In the genomic region with DNA sequence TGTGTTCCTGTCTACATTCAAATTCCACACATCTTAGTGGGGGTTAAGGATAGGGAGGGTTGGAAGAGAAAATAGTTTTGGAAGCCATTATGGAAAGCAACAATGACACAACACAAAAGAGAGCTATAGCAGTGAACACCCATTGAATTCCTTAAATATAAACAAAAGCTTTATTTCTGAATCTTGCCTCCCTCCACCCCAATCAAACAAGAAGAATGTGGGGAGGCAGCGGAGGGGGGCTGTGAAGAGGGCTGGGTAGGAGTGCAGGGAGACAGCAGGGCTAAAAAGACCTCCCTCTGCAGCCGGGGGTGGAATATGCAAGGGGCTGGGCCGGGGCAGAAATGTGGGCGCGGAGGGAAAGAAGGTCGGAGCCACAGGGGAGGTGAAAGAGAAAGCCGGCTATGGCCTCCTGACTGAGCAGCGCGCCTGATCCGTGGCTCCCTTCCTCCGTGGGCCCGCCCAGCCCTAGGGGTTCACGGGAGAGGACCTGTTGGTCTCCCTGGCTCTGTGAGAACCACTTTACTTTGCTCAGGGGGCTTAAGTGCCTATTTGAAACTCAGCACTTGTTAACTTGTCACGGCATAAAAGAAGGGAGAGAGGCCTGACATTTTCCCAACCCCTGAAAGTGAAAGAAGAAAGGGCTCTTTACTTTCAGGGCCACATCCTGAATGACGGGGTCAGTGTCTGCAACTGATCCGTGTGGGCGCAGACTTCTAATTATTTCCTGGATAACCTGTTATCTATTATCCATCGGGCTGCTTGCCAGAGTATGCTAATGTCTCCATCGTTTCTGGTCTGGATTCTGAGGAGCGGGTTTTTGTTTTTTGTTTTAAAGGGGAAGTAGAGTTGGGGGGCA, we compare ENCODE assay signal across 8 cellular contexts.
DNase-seq lines count a peak whose midpoint lies in the region; ATAC-seq and FAIRE-seq lines count a peak whose summit lies in the region.

No MANE protein-coding gene starts in this region.

- H4K91ac ChIP-seq in mesenchymal stem cell (ENCODE audit: low read length), result peak overlapping the region; percentile 8

- WGBS in mesenchymal stem cell, result 33% methylated on average over 20 of the region's 20 CpGs

- H3K4me3 ChIP-seq in endocrine pancreas (ENCODE audit: control insufficient read depth, insufficient read depth, low read length) (peak overlapping the region; percentile 53), mesenchymal stem cell (ENCODE audit: insufficient read depth in 1 of 2, low read depth in 1 of 2, low read length in 2 of 2) (peak overlapping the region in 1 of 2 experiments; percentile 68), stomach smooth muscle (ENCODE audit: low read length in 2 of 2) (peak overlapping the region; percentile 68 to 73)

- H3K27me3 ChIP-seq in endocrine pancreas (ENCODE audit: control insufficient read depth, insufficient read depth, low read length) (no peaks in the 10 kb centered on the region), mesenchymal stem cell (ENCODE audit: control insufficient read depth in 1 of 2, insufficient read depth in 1 of 2, low read length in 2 of 2) (no peaks in the 10 kb centered on the region), stomach smooth muscle (ENCODE audit: control insufficient read depth in 1 of 2, insufficient read depth in 2 of 2, low read length in 2 of 2) (no peaks in the 10 kb centered on the region)

- peak overlapping the region; percentile 62 for H4K8ac ChIP-seq in mesenchymal stem cell (ENCODE audit: low read length)

- ATAC-seq in GM21447 (IDR thresholded peaks at IDR 0.05; ENCODE audit: unreplicated experiment), result no peak

- no peak overlapping the region for H3K4me2 ChIP-seq in mesenchymal stem cell (ENCODE audit: low read length, poor library complexity, severe bottlenecking)

- H2AFZ ChIP-seq in mesenchymal stem cell (ENCODE audit: low read depth, low read length), result peak overlapping the region; percentile 54

- H2BK5ac ChIP-seq in mesenchymal stem cell (ENCODE audit: low read depth, low read length, poor library complexity, severe bottlenecking), result no peak overlapping the region

- no peaks in the 10 kb centered on the region for H3K79me1 ChIP-seq in mesenchymal stem cell (replicated peaks; ENCODE audit: low read length, poor library complexity, severe bottlenecking)

- H3K18ac ChIP-seq in mesenchymal stem cell (ENCODE audit: low read depth in 1 of 2, low read length in 2 of 2), result peak overlapping the region; percentile 67 to 88

- H2BK12ac ChIP-seq in mesenchymal stem cell (ENCODE audit: low read length in 2 of 2), result peak overlapping the region in 1 of 2 experiments; percentile 95

- H2BK15ac ChIP-seq in mesenchymal stem cell (ENCODE audit: low read depth, poor library complexity, severe bottlenecking), result peak overlapping the region; percentile 41

- H3K27ac ChIP-seq in mesenchymal stem cell (ENCODE audit: low read length, poor library complexity, severe bottlenecking) (no peak overlapping the region), stomach smooth muscle (ENCODE audit: low read length) (peak overlapping the region; percentile 62)

- peak overlapping the region in 1 of 2 experiments; percentile 89 for H3K14ac ChIP-seq in mesenchymal stem cell (ENCODE audit: low read length in 2 of 2)

- peak overlapping the region; percentile 58 for H3K9ac ChIP-seq in endocrine pancreas (ENCODE audit: control insufficient read depth, insufficient read depth, low read length)
- peak overlapping the region; percentile 91 for H3K9ac ChIP-seq in mesenchymal stem cell (ENCODE audit: low read length)
- peak overlapping the region; percentile 79 to 82 for H3K9ac ChIP-seq in stomach smooth muscle (ENCODE audit: low read length in 2 of 2)

- H3K4me1 ChIP-seq in endocrine pancreas (ENCODE audit: control insufficient read depth, insufficient read depth, low read length) (no peaks in the 10 kb centered on the region), mesenchymal stem cell (ENCODE audit: control insufficient read depth, insufficient read depth, low read depth, low read length) (peaks cover 16% of the 10 kb centered on the region), stomach smooth muscle (ENCODE audit: control insufficient read depth, insufficient read depth, low read length) (peaks cover 5% of the 10 kb centered on the region)

- DNase-seq in DMS153 treated with DMSO at 0.1 percent for 48 hours (lab: John Stamatoyannopoulos, UW; ENCODE audit: unreplicated experiment), result peak; percentile 91
- DNase-seq in M059J (ENCODE audit: low read depth), result peak; percentile 72
- peak; percentile 7 to 16 for DNase-seq in activated CD4-positive, alpha-beta T cell treated with anti-CD3 and anti-CD28 coated beads, Interleukin-2, amount 50 U/mL, for 4 hours
- peak; percentile 63 for DNase-seq in mesenchymal stem cell
- no peak for DNase-seq in frontal cortex (ENCODE audit: low spot score in 2 of 2)

- peak overlapping the region in 1 of 2 experiments; percentile 89 for H3K4ac ChIP-seq in mesenchymal stem cell (ENCODE audit: low read depth in 1 of 2, low read length in 2 of 2)

- FAIRE-seq in frontal cortex (lab: Jason Lieb, UNC), result no peak

- peak overlapping the region; percentile 66 for H2BK120ac ChIP-seq in mesenchymal stem cell (ENCODE audit: low read depth, low read length)

- no peak overlapping the region for H2AK5ac ChIP-seq in mesenchymal stem cell (ENCODE audit: low read length, severe bottlenecking)

- H3K9me3 ChIP-seq in endocrine pancreas (ENCODE audit: control insufficient read depth, low read length) (no peaks in the 10 kb centered on the region), mesenchymal stem cell (ENCODE audit: control insufficient read depth, low read length) (no peaks in the 10 kb centered on the region), stomach smooth muscle (ENCODE audit: control insufficient read depth in 2 of 2, low read length in 2 of 2) (no peaks in the 10 kb centered on the region)

- H3K36me3 ChIP-seq in endocrine pancreas (ENCODE audit: control insufficient read depth, insufficient read depth, low read length), result no peaks in the 10 kb centered on the region
- no peaks in the 10 kb centered on the region for H3K36me3 ChIP-seq in mesenchymal stem cell (ENCODE audit: control insufficient read depth in 1 of 2, insufficient read depth in 2 of 2, low read depth in 1 of 2, low read length in 2 of 2)
- no peaks in the 10 kb centered on the region for H3K36me3 ChIP-seq in stomach smooth muscle (ENCODE audit: control insufficient read depth in 2 of 2, insufficient read depth in 2 of 2, low read length in 2 of 2)

- H3K23ac ChIP-seq in mesenchymal stem cell (ENCODE audit: low read length in 2 of 2), result no peak overlapping the region

Comparison
In these comparisons a context has a peak if more than half of its experiments do, and no peak if none do; other contexts are left out.
1. DNase-seq: peak in DMS153 treated with DMSO at 0.1 percent for 48 hours (single experiment), M059J (single experiment), activated CD4-positive, alpha-beta T cell treated with anti-CD3 and anti-CD28 coated beads, Interleukin-2, amount 50 U/mL, for 4 hours (2 of 2) and mesenchymal stem cell (single experiment); none in frontal cortex (0 of 2).
2. Peak in every context shown above with its lines, with median percentiles within 50 percentile points of each other: H3K9ac ChIP-seq.